Comparison of ENCODE assay signal across 2 cellular contexts in the genomic region with DNA sequence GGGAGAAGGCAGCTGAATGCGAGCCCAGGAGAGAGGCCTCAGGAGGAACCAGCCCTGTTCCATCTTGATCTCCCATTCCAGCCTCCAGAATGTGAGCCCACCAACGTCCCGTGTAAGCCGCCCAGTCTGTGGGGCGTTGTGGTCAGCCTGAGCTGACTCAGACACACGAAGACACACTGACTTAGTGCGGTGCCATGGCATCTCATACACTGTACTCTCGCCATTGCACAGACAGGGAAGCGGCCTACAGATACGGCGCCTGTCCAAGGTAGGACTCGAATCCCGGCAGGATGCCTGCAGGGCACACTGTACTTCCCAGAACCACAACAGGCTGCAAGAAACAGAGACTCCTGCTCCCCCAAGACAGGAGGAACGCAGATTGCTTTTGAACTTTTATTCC.
TF ChIP-seq lines count a peak whose summit lies in the region.

No MANE protein-coding gene starts in this region.

TF ChIP-seq in SK-N-SH, 30 proteins besides CTCF, POLR2A, EP300 and RAD21:
- TF ChIP-seq TAF1 (IDR thresholded peaks at IDR 0.05; ENCODE audit: borderline replicate concordance, low read depth, low read length): no peak
- TF ChIP-seq PBX3 (IDR thresholded peaks at IDR 0.05): no peak
- no peak for TF ChIP-seq FOXM1 (IDR thresholded peaks at IDR 0.05; ENCODE audit: low read depth)
- TF ChIP-seq MEF2A (IDR thresholded peaks at IDR 0.05; ENCODE audit: borderline replicate concordance, low read depth): no peak
- TF ChIP-seq, protein P1, sequence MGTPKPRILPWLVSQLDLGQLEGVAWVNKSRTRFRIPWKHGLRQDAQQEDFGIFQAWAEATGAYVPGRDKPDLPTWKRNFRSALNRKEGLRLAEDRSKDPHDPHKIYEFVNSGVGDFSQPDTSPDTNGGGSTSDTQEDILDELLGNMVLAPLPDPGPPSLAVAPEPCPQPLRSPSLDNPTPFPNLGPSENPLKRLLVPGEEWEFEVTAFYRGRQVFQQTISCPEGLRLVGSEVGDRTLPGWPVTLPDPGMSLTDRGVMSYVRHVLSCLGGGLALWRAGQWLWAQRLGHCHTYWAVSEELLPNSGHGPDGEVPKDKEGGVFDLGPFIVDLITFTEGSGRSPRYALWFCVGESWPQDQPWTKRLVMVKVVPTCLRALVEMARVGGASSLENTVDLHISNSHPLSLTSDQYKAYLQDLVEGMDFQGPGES (IDR thresholded peaks at IDR 0.05; ENCODE audit: low read depth, low read length): no peak
- no peak for TF ChIP-seq NRF1 (IDR thresholded peaks at IDR 0.05; ENCODE audit: low read depth, low read length)
- no peak for TF ChIP-seq ELF1 (IDR thresholded peaks at IDR 0.05)
- TF ChIP-seq FOSL2 (IDR thresholded peaks at IDR 0.05; ENCODE audit: borderline replicate concordance, low read depth): no peak
- TF ChIP-seq GATA2 (CRISPR knock-in tag; IDR thresholded peaks at IDR 0.05): no peak
- no peak for TF ChIP-seq MXI1 (IDR thresholded peaks at IDR 0.05; ENCODE audit: low read depth, low read length)
- no peak for TF ChIP-seq TEAD4 (IDR thresholded peaks at IDR 0.05; ENCODE audit: borderline replicate concordance, insufficient read depth)
- TF ChIP-seq, protein P2, sequence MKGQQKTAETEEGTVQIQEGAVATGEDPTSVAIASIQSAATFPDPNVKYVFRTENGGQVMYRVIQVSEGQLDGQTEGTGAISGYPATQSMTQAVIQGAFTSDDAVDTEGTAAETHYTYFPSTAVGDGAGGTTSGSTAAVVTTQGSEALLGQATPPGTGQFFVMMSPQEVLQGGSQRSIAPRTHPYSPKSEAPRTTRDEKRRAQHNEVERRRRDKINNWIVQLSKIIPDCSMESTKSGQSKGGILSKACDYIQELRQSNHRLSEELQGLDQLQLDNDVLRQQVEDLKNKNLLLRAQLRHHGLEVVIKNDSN (IDR thresholded peaks at IDR 0.05; ENCODE audit: borderline replicate concordance, low read depth): no peak
- no peak for TF ChIP-seq FOXJ3 (CRISPR knock-in tag; IDR thresholded peaks at IDR 0.05)
- TF ChIP-seq SMC3 (IDR thresholded peaks at IDR 0.05; ENCODE audit: low read depth, low read length): no peak
- no peak for TF ChIP-seq REST (IDR thresholded peaks at IDR 0.05; ENCODE audit: low read depth, low read length)
- TF ChIP-seq TCF12 (IDR thresholded peaks at IDR 0.05): no peak
- TF ChIP-seq EZH2phosphoT487 (IDR thresholded peaks at IDR 0.05; ENCODE audit: borderline replicate concordance, low read depth): no peak
- TF ChIP-seq RXRA (IDR thresholded peaks at IDR 0.05; ENCODE audit: borderline replicate concordance, low read depth): no peak

TF ChIP-seq in SK-N-SH treated with all-trans-retinoic acid at 6 μM for 48 hours, 23 proteins besides CTCF, POLR2A, EP300 and RAD21:
- TF ChIP-seq, protein P3, sequence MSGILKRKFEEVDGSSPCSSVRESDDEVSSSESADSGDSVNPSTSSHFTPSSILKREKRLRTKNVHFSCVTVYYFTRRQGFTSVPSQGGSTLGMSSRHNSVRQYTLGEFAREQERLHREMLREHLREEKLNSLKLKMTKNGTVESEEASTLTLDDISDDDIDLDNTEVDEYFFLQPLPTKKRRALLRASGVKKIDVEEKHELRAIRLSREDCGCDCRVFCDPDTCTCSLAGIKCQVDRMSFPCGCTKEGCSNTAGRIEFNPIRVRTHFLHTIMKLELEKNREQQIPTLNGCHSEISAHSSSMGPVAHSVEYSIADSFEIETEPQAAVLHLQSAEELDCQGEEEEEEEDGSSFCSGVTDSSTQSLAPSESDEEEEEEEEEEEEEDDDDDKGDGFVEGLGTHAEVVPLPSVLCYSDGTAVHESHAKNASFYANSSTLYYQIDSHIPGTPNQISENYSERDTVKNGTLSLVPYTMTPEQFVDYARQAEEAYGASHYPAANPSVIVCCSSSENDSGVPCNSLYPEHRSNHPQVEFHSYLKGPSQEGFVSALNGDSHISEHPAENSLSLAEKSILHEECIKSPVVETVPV (CRISPR knock-in tag; IDR thresholded peaks at IDR 0.05): no peak
- TF ChIP-seq ZNF70 (CRISPR knock-in tag; IDR thresholded peaks at IDR 0.05): no peak
- no peak for TF ChIP-seq ZNF565 (CRISPR knock-in tag; conservative IDR thresholded peaks at IDR 0.05; ENCODE audit: low read depth)
- no peak for TF ChIP-seq TCF4 (CRISPR knock-in tag; IDR thresholded peaks at IDR 0.05; ENCODE audit: borderline replicate concordance)
- TF ChIP-seq TOX (CRISPR knock-in tag; IDR thresholded peaks at IDR 0.05; ENCODE audit: borderline replicate concordance): no peak
- no peak for TF ChIP-seq PPARA (CRISPR knock-in tag; IDR thresholded peaks at IDR 0.05; ENCODE audit: borderline replicate concordance)
- TF ChIP-seq, protein P4, sequence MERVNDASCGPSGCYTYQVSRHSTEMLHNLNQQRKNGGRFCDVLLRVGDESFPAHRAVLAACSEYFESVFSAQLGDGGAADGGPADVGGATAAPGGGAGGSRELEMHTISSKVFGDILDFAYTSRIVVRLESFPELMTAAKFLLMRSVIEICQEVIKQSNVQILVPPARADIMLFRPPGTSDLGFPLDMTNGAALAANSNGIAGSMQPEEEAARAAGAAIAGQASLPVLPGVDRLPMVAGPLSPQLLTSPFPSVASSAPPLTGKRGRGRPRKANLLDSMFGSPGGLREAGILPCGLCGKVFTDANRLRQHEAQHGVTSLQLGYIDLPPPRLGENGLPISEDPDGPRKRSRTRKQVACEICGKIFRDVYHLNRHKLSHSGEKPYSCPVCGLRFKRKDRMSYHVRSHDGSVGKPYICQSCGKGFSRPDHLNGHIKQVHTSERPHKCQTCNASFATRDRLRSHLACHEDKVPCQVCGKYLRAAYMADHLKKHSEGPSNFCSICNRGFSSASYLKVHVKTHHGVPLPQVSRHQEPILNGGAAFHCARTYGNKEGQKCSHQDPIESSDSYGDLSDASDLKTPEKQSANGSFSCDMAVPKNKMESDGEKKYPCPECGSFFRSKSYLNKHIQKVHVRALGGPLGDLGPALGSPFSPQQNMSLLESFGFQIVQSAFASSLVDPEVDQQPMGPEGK (CRISPR knock-in tag; IDR thresholded peaks at IDR 0.05; ENCODE audit: borderline replicate concordance): no peak
- no peak for TF ChIP-seq RARB (CRISPR knock-in tag; IDR thresholded peaks at IDR 0.05)
- TF ChIP-seq ZFP3 (CRISPR knock-in tag; IDR thresholded peaks at IDR 0.05): no peak
- TF ChIP-seq, protein P5, sequence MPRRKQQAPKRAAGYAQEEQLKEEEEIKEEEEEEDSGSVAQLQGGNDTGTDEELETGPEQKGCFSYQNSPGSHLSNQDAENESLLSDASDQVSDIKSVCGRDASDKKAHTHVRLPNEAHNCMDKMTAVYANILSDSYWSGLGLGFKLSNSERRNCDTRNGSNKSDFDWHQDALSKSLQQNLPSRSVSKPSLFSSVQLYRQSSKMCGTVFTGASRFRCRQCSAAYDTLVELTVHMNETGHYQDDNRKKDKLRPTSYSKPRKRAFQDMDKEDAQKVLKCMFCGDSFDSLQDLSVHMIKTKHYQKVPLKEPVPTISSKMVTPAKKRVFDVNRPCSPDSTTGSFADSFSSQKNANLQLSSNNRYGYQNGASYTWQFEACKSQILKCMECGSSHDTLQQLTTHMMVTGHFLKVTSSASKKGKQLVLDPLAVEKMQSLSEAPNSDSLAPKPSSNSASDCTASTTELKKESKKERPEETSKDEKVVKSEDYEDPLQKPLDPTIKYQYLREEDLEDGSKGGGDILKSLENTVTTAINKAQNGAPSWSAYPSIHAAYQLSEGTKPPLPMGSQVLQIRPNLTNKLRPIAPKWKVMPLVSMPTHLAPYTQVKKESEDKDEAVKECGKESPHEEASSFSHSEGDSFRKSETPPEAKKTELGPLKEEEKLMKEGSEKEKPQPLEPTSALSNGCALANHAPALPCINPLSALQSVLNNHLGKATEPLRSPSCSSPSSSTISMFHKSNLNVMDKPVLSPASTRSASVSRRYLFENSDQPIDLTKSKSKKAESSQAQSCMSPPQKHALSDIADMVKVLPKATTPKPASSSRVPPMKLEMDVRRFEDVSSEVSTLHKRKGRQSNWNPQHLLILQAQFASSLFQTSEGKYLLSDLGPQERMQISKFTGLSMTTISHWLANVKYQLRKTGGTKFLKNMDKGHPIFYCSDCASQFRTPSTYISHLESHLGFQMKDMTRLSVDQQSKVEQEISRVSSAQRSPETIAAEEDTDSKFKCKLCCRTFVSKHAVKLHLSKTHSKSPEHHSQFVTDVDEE (CRISPR knock-in tag; IDR thresholded peaks at IDR 0.05): no peak
- TF ChIP-seq CSDC2 (CRISPR knock-in tag; IDR thresholded peaks at IDR 0.05): no peak
- no peak for TF ChIP-seq ISL1 (CRISPR knock-in tag; IDR thresholded peaks at IDR 0.05)
- TF ChIP-seq, protein P6, sequence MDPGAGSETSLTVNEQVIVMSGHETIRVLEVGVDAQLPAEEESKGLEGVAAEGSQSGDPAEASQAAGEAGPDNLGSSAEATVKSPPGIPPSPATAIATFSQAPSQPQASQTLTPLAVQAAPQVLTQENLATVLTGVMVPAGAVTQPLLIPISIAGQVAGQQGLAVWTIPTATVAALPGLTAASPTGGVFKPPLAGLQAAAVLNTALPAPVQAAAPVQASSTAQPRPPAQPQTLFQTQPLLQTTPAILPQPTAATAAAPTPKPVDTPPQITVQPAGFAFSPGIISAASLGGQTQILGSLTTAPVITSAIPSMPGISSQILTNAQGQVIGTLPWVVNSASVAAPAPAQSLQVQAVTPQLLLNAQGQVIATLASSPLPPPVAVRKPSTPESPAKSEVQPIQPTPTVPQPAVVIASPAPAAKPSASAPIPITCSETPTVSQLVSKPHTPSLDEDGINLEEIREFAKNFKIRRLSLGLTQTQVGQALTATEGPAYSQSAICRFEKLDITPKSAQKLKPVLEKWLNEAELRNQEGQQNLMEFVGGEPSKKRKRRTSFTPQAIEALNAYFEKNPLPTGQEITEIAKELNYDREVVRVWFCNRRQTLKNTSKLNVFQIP (CRISPR knock-in tag; IDR thresholded peaks at IDR 0.05; ENCODE audit: borderline replicate concordance, low read depth): no peak
- no peak for TF ChIP-seq OSR1 (CRISPR knock-in tag; IDR thresholded peaks at IDR 0.05)
- no peak for TF ChIP-seq SNAI2 (CRISPR knock-in tag; IDR thresholded peaks at IDR 0.05)
- no peak for TF ChIP-seq ARNTL (CRISPR knock-in tag; IDR thresholded peaks at IDR 0.05; ENCODE audit: borderline replicate concordance, low read depth)
- TF ChIP-seq ZNF8 (CRISPR knock-in tag; IDR thresholded peaks at IDR 0.05): no peak
- TF ChIP-seq GLIS3 (CRISPR knock-in tag; IDR thresholded peaks at IDR 0.05): no peak
- TF ChIP-seq ESRRG (CRISPR knock-in tag; IDR thresholded peaks at IDR 0.05): no peak
- TF ChIP-seq CREB5 (CRISPR knock-in tag; IDR thresholded peaks at IDR 0.05; ENCODE audit: low read depth): no peak
